1 cellular context compared by ENCODE assay signal in the genomic region with DNA sequence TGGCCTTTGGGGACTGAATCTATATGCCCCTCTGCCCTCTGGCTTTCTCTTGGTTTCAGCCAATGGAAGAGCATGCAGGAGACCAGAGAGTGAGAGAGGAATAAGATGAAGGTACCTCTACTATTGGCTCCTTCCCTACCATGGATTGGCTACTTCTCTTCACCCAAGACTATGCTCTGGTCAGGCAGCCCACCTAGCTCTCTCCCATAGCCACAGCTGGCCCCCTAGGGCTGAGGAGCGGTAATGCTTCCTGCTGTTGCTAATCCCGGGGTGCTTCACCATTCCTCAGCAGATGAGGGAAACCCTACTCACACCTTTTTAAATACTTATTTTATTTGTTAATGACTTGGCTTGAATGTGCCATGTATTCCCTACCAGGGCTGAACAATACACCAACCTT.
TF ChIP-seq lines count a peak whose summit lies in the region.

No MANE protein-coding gene starts in this region.

TF ChIP-seq in HepG2, 621 proteins besides CTCF, POLR2A, EP300 and RAD21 (continued from another document and continues in another):
- TF ChIP-seq TP53 (CRISPR knock-in tag; conservative IDR thresholded peaks at IDR 0.05) (no peak), ZNF205 (CRISPR knock-in tag; IDR thresholded peaks at IDR 0.05) (no peak), MBD4 (IDR thresholded peaks at IDR 0.05; ENCODE audit: borderline replicate concordance, low read length) (no peak), ZNF788 (CRISPR knock-in tag; IDR thresholded peaks at IDR 0.05; ENCODE audit: borderline replicate concordance) (no peak), ZNF496 (CRISPR knock-in tag; IDR thresholded peaks at IDR 0.05; ENCODE audit: insufficient replicate concordance) (no peak), ZNF644 (CRISPR knock-in tag; IDR thresholded peaks at IDR 0.05; ENCODE audit: low read depth) (peak; percentile 16; the same call in 1 of the 2 replicates), PLRG1 (conservative IDR thresholded peaks at IDR 0.05) (no peak), ZNF839 (CRISPR knock-in tag; IDR thresholded peaks at IDR 0.05; ENCODE audit: borderline replicate concordance) (no peak), ARID2 (CRISPR knock-in tag; IDR thresholded peaks at IDR 0.05; ENCODE audit: borderline replicate concordance) (no peak), ZNF335 (CRISPR knock-in tag; IDR thresholded peaks at IDR 0.05) (no peak), HDAC1 (CRISPR knock-in tag; IDR thresholded peaks at IDR 0.05) (no peak), NR0B2 (CRISPR knock-in tag; IDR thresholded peaks at IDR 0.05) (no peak), STAG1 (CRISPR knock-in tag; IDR thresholded peaks at IDR 0.05) (peak; percentile 74), NCOR1 (IDR thresholded peaks at IDR 0.05; ENCODE audit: borderline replicate concordance, low read length) (no peak), ZBTB7B (CRISPR knock-in tag; IDR thresholded peaks at IDR 0.05) (peak; percentile 69; the same call in 1 of the 2 replicates), FOXK2 (IDR thresholded peaks at IDR 0.05) (no peak), NONO (IDR thresholded peaks at IDR 0.05) (no peak), NONO (CRISPR knock-in tag; conservative IDR thresholded peaks at IDR 0.05) (no peak), SYNCRIP (IDR thresholded peaks at IDR 0.05; ENCODE audit: insufficient read depth, low read depth, low read length) (no peak), TAF15 (IDR thresholded peaks at IDR 0.05; ENCODE audit: low read depth, low read length, poor library complexity, severe bottlenecking) (no peak), EEA1 (CRISPR knock-in tag; IDR thresholded peaks at IDR 0.05; ENCODE audit: borderline replicate concordance) (no peak), KDM3A (CRISPR knock-in tag; IDR thresholded peaks at IDR 0.05; ENCODE audit: low read depth) (no peak), GPN1 (CRISPR knock-in tag; IDR thresholded peaks at IDR 0.05; ENCODE audit: borderline replicate concordance) (no peak), GATAD2A (CRISPR knock-in tag; IDR thresholded peaks at IDR 0.05) (0 out of 2 replicates have a peak, but pooled peaks have one; percentile 33), GABPB1 (CRISPR knock-in tag; IDR thresholded peaks at IDR 0.05) (no peak), ZBTB20 (CRISPR knock-in tag; IDR thresholded peaks at IDR 0.05; ENCODE audit: borderline replicate concordance, low read depth) (no peak), ZNF331 (CRISPR knock-in tag; IDR thresholded peaks at IDR 0.05) (no peak), ISX (CRISPR knock-in tag; conservative IDR thresholded peaks at IDR 0.05) (no peak), ZNF460 (CRISPR knock-in tag; IDR thresholded peaks at IDR 0.05; ENCODE audit: borderline replicate concordance) (no peak), ETV5 (CRISPR knock-in tag; IDR thresholded peaks at IDR 0.05; ENCODE audit: borderline replicate concordance) (no peak), CBX1 (IDR thresholded peaks at IDR 0.05; ENCODE audit: low read depth) (no peak), ZNF431 (CRISPR knock-in tag; IDR thresholded peaks at IDR 0.05; ENCODE audit: borderline replicate concordance, low read depth) (no peak), SAP130 (CRISPR knock-in tag; IDR thresholded peaks at IDR 0.05; ENCODE audit: low read depth) (no peak), SALL1 (CRISPR knock-in tag; IDR thresholded peaks at IDR 0.05) (no peak), MED1 (CRISPR knock-in tag; IDR thresholded peaks at IDR 0.05) (no peak), SATB2 (CRISPR knock-in tag; IDR thresholded peaks at IDR 0.05) (no peak), FOXA3 (CRISPR knock-in tag; IDR thresholded peaks at IDR 0.05) (no peak), PCBP2 (optimal IDR thresholded peaks at IDR 0.05; ENCODE audit: low read depth, low read length, poor library complexity, severe bottlenecking) (no peak), DDIT3 (CRISPR knock-in tag; IDR thresholded peaks at IDR 0.05) (no peak), ZNF33B (CRISPR knock-in tag; IDR thresholded peaks at IDR 0.05) (no peak), ZNF782 (CRISPR knock-in tag; IDR thresholded peaks at IDR 0.05; ENCODE audit: borderline replicate concordance) (no peak), SOX13 (IDR thresholded peaks at IDR 0.05) (no peak), SOX13 (CRISPR knock-in tag; conservative IDR thresholded peaks at IDR 0.05 in 1 of 2, IDR thresholded peaks at IDR 0.05 in 1 of 2) (no peak), CREB3 (CRISPR knock-in tag; IDR thresholded peaks at IDR 0.05) (no peak), CBFB (CRISPR knock-in tag; IDR thresholded peaks at IDR 0.05) (no peak), ZKSCAN5 (CRISPR knock-in tag; IDR thresholded peaks at IDR 0.05) (no peak), ZNF773 (CRISPR knock-in tag; IDR thresholded peaks at IDR 0.05; ENCODE audit: borderline replicate concordance) (no peak), SMC3 (IDR thresholded peaks at IDR 0.05; ENCODE audit: low read length) (peak; percentile 29; the same call in 1 of the 2 replicates), ZBTB1 (CRISPR knock-in tag; IDR thresholded peaks at IDR 0.05; ENCODE audit: borderline replicate concordance) (no peak), THYN1 (CRISPR knock-in tag; IDR thresholded peaks at IDR 0.05; ENCODE audit: borderline replicate concordance, low read depth) (no peak)
- TF ChIP-seq, protein P1, sequence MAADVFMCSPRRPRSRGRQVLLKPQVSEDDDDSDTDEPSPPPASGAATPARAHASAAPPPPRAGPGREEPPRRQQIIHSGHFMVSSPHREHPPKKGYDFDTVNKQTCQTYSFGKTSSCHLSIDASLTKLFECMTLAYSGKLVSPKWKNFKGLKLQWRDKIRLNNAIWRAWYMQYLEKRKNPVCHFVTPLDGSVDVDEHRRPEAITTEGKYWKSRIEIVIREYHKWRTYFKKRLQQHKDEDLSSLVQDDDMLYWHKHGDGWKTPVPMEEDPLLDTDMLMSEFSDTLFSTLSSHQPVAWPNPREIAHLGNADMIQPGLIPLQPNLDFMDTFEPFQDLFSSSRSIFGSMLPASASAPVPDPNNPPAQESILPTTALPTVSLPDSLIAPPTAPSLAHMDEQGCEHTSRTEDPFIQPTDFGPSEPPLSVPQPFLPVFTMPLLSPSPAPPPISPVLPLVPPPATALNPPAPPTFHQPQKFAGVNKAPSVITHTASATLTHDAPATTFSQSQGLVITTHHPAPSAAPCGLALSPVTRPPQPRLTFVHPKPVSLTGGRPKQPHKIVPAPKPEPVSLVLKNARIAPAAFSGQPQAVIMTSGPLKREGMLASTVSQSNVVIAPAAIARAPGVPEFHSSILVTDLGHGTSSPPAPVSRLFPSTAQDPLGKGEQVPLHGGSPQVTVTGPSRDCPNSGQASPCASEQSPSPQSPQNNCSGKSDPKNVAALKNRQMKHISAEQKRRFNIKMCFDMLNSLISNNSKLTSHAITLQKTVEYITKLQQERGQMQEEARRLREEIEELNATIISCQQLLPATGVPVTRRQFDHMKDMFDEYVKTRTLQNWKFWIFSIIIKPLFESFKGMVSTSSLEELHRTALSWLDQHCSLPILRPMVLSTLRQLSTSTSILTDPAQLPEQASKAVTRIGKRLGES (CRISPR knock-in tag; IDR thresholded peaks at IDR 0.05; ENCODE audit: borderline replicate concordance), result no peak
- TF ChIP-seq, protein P2, sequence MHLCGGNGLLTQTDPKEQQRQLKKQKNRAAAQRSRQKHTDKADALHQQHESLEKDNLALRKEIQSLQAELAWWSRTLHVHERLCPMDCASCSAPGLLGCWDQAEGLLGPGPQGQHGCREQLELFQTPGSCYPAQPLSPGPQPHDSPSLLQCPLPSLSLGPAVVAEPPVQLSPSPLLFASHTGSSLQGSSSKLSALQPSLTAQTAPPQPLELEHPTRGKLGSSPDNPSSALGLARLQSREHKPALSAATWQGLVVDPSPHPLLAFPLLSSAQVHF (CRISPR knock-in tag; IDR thresholded peaks at IDR 0.05), result no peak
- TF ChIP-seq, protein P3, sequence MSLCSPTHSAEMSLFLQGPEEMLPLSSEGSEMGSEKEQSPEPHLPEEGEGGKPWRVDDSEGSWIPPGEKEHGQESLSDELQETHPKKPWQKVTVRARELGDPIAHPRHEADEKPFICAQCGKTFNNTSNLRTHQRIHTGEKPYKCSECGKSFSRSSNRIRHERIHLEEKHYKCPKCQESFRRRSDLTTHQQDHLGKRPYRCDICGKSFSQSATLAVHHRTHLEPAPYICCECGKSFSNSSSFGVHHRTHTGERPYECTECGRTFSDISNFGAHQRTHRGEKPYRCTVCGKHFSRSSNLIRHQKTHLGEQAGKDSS (CRISPR knock-in tag; IDR thresholded peaks at IDR 0.05; ENCODE audit: borderline replicate concordance, low read depth), result no peak
- TF ChIP-seq, protein P4, sequence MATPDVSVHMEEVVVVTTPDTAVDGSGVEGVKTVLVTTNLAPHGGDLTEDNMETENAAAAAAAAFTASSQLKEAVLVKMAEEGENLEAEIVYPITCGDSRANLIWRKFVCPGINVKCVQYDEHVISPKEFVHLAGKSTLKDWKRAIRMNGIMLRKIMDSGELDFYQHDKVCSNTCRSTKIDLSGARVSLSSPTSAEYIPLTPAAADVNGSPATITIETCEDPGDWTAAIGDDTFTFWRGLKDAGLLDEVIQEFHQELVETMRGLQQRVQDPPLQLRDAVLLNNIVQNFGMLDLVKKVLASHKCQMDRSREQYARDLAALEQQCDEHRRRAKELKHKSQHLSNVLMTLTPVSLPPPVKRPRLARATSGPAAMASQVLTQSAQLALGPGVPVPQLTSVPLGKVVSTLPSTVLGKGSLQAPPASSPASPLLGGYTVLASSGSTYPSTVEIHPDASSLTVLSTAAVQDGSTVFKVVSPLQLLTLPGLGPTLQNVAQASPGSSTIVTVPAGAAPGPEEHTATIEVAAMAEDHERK (CRISPR knock-in tag; IDR thresholded peaks at IDR 0.05; ENCODE audit: low read depth), result no peak
- TF ChIP-seq, protein P5, sequence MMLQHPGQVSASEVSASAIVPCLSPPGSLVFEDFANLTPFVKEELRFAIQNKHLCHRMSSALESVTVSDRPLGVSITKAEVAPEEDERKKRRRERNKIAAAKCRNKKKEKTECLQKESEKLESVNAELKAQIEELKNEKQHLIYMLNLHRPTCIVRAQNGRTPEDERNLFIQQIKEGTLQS (CRISPR knock-in tag; IDR thresholded peaks at IDR 0.05), result no peak
- TF ChIP-seq, protein P6, sequence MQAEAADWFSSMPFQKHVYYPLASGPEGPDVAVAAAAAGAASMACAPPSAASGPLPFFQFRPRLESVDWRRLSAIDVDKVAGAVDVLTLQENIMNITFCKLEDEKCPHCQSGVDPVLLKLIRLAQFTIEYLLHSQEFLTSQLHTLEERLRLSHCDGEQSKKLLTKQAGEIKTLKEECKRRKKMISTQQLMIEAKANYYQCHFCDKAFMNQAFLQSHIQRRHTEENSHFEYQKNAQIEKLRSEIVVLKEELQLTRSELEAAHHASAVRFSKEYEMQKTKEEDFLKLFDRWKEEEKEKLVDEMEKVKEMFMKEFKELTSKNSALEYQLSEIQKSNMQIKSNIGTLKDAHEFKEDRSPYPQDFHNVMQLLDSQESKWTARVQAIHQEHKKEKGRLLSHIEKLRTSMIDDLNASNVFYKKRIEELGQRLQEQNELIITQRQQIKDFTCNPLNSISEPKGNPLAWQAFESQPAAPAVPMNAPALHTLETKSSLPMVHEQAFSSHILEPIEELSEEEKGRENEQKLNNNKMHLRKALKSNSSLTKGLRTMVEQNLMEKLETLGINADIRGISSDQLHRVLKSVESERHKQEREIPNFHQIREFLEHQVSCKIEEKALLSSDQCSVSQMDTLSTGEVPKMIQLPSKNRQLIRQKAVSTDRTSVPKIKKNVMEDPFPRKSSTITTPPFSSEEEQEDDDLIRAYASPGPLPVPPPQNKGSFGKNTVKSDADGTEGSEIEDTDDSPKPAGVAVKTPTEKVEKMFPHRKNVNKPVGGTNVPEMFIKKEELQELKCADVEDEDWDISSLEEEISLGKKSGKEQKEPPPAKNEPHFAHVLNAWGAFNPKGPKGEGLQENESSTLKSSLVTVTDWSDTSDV (CRISPR knock-in tag; IDR thresholded peaks at IDR 0.05), result no peak
- TF ChIP-seq, protein P7, sequence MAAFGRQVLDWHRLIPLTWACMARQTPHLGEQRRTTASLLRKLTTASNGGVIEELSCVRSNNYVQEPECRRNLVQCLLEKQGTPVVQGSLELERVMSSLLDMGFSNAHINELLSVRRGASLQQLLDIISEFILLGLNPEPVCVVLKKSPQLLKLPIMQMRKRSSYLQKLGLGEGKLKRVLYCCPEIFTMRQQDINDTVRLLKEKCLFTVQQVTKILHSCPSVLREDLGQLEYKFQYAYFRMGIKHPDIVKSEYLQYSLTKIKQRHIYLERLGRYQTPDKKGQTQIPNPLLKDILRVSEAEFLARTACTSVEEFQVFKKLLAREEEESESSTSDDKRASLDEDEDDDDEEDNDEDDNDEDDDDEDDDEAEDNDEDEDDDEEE (CRISPR knock-in tag; IDR thresholded peaks at IDR 0.05), result no peak
- TF ChIP-seq, protein P8, sequence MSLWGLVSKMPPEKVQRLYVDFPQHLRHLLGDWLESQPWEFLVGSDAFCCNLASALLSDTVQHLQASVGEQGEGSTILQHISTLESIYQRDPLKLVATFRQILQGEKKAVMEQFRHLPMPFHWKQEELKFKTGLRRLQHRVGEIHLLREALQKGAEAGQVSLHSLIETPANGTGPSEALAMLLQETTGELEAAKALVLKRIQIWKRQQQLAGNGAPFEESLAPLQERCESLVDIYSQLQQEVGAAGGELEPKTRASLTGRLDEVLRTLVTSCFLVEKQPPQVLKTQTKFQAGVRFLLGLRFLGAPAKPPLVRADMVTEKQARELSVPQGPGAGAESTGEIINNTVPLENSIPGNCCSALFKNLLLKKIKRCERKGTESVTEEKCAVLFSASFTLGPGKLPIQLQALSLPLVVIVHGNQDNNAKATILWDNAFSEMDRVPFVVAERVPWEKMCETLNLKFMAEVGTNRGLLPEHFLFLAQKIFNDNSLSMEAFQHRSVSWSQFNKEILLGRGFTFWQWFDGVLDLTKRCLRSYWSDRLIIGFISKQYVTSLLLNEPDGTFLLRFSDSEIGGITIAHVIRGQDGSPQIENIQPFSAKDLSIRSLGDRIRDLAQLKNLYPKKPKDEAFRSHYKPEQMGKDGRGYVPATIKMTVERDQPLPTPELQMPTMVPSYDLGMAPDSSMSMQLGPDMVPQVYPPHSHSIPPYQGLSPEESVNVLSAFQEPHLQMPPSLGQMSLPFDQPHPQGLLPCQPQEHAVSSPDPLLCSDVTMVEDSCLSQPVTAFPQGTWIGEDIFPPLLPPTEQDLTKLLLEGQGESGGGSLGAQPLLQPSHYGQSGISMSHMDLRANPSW (CRISPR knock-in tag; IDR thresholded peaks at IDR 0.05; ENCODE audit: borderline replicate concordance), result no peak
